ENCODE assay signal across 8 cellular contexts in the genomic region with DNA sequence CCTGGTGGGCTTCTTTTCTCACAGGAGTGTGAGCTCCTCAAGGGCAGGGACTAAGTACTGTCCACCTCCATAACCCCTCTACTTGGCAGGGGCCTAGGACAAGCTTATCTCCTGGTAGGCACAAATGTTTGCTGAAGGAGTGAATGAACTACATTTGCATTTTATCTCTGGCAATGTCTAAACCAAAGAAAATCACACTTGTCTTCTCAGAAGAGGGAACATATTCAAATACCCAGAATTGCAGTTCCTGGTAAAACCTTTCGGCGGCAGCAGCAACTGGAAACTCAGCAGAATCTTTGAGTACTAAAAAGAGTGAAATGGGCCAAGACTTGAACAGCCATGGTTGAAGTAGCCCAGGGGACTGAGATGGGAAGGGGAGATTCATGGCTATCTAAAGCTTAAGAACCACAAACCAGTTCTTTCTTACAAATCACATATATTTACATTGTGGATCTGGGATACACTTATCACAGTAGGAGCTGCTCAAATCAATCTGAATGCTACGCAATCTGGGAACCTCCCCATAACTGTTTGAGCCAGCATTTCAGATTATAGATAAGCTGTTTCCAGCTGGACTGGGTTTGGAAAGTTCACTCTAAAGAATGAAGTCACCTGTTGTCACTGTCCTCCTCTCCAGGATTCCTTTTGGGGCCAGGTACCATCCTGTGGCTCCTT. TPM values are rescaled to one million over a fixed set of nuclear protein-coding genes. Genes with fewer than 3 reads are reported as not detected.
DNase-seq lines count a peak whose midpoint lies in the region; ATAC-seq and TF ChIP-seq lines count a peak whose summit lies in the region.

No MANE protein-coding gene starts in this region.

- H3K27me3 ChIP-seq in GM06990 (replicated peaks; ENCODE audit: control insufficient read depth, insufficient read depth, low read length) (no peaks in the 10 kb centered on the region), body of pancreas (no peaks in the 10 kb centered on the region)
- no peaks in the 10 kb centered on the region for H3K27me3 ChIP-seq in naive thymus-derived CD4-positive, alpha-beta T cell (ENCODE audit: control insufficient read depth in 2 of 2, insufficient read depth in 2 of 2, low read length in 2 of 2)

- WGBS in body of pancreas, 2 donors, result 34 to 42% methylated on average over 3 of the region's 3 CpGs

- H3K27ac ChIP-seq in OCI-LY7 (ENCODE audit: low read depth, low read length, poor library complexity, severe bottlenecking), result no peak overlapping the region
- no peak overlapping the region for H3K27ac ChIP-seq in body of pancreas
- peak overlapping the region; percentile 24 for H3K27ac ChIP-seq in naive thymus-derived CD4-positive, alpha-beta T cell (ENCODE audit: low read depth, low read length)

- H3K9me3 Mint-ChIP-seq in naive thymus-derived CD4-positive, alpha-beta T cell, result no peaks in the 10 kb centered on the region

- TF ChIP-seq CTCF in GM06990 (IDR thresholded peaks at IDR 0.05; ENCODE audit: insufficient read depth, low read length, poor library complexity, severe bottlenecking) (peak; percentile 44), OCI-LY7 (conservative IDR thresholded peaks at IDR 0.05; ENCODE audit: low read length) (peak; percentile 74), body of pancreas (IDR thresholded peaks at IDR 0.05) (peak in 6 of 7 experiments; percentile 19 to 50 (median 41))

- peaks cover 6 to 57% (median 34%) of the 10 kb centered on the region in 5 donors for H3K36me3 Mint-ChIP-seq in naive thymus-derived CD4-positive, alpha-beta T cell

- H2AFZ ChIP-seq in OCI-LY7 (ENCODE audit: low read length), result no peak overlapping the region

- DNase-seq in GM06990 (ENCODE audit: extremely low read depth, insufficient read length) (no peak), OCI-LY7 (ENCODE audit: low spot score) (peak; percentile 21), body of pancreas (peak in 3 of 4 donors; percentile 22 to 46 (median 27)), NCI-H774 (lab: John Stamatoyannopoulos, UW) (no peak), NCI-H2081 treated with DMSO at 0.1 percent for 48 hours (lab: John Stamatoyannopoulos, UW) (no peak)
- DNase-seq in naive thymus-derived CD4-positive, alpha-beta T cell, result peak in 7 of 9 donors; percentile 7 to 39 (median 26)

- CTCF ChIA-PET in OCI-LY7 (lab: Charles Lee; ENCODE audit: unreplicated experiment), result interaction anchor here (0.6 kb wide), 1 partner anchor 20 kb away, joined by 3 read pairs; no protein-coding TSS in a partner anchor
- CTCF ChIA-PET in naive thymus-derived CD4-positive, alpha-beta T cell (lab: Charles Lee), result interaction anchor here (0.6 to 3.9 kb wide), 5 partner anchors 9 to 49 kb away, joined by 3 to 26 read pairs (median 3); a partner anchor contains a TSS

- no peaks in the 10 kb centered on the region for H3K27me3 Mint-ChIP-seq in naive thymus-derived CD4-positive, alpha-beta T cell

- H3K36me3 ChIP-seq in GM06990 (ENCODE audit: control insufficient read depth, insufficient read depth, low read length), result peaks cover 17% of the 10 kb centered on the region
- H3K36me3 ChIP-seq in OCI-LY7 (ENCODE audit: insufficient read depth, low read length), result peaks cover 83% of the 10 kb centered on the region
- H3K36me3 ChIP-seq in body of pancreas (replicated peaks in 1 of 2; ENCODE audit: insufficient read depth in 1 of 2, low read depth in 2 of 2), result peaks cover 0 to 8% of the 10 kb centered on the region in 2 donors
- peaks cover 0 to 72% (median 0%) of the 10 kb centered on the region in 3 experiments for H3K36me3 ChIP-seq in naive thymus-derived CD4-positive, alpha-beta T cell (ENCODE audit: control insufficient read depth in 2 of 3, insufficient read depth in 3 of 3, low read length in 3 of 3)

- H3K9me3 ChIP-seq in OCI-LY7 (ENCODE audit: low read length) (no peaks in the 10 kb centered on the region), body of pancreas (no peaks in the 10 kb centered on the region)
- no peaks in the 10 kb centered on the region for H3K9me3 ChIP-seq in naive thymus-derived CD4-positive, alpha-beta T cell (ENCODE audit: control insufficient read depth in 2 of 3, low read length in 3 of 3)

- peaks cover 16 to 40% (median 25%) of the 10 kb centered on the region in 7 donors for H3K4me1 Mint-ChIP-seq in naive thymus-derived CD4-positive, alpha-beta T cell

- BruUV-seq in OCI-LY7 (replicated peaks; lab: Mats Ljungman, UMichigan), result TSS peak; percentile 26

- intact Hi-C loops in OCI-LY7 (cut with micrococcal nuclease; ENCODE audit: unreplicated experiment), result no loop called here
- intact Hi-C loops in body of pancreas (cut with DNase I), result no loop called here
- intact Hi-C loops in naive thymus-derived CD4-positive, alpha-beta T cell (cut with micrococcal nuclease), result loop anchor here (1.0 kb wide), 2 partner anchors 27 to 43 kb away; a partner anchor contains a TSS

- H3K27ac Mint-ChIP-seq in naive thymus-derived CD4-positive, alpha-beta T cell, result peak overlapping the region in 7 of 9 donors; percentile 2 to 92 (median 54)

- no peak overlapping the region for H3K4me2 ChIP-seq in OCI-LY7 (ENCODE audit: low read length)

- no peak overlapping the region for H3K4me3 ChIP-seq in GM06990 (replicated peaks; ENCODE audit: low read depth, low read length)
- H3K4me3 ChIP-seq in OCI-LY7 (ENCODE audit: low read depth, low read length, poor library complexity, severe bottlenecking), result no peak overlapping the region
- no peak overlapping the region for H3K4me3 ChIP-seq in body of pancreas
- H3K4me3 ChIP-seq in naive thymus-derived CD4-positive, alpha-beta T cell (ENCODE audit: low read length), result no peak overlapping the region

- H3K9me2 ChIP-seq in OCI-LY7 (ENCODE audit: insufficient read depth, low read length), result no peaks in the 10 kb centered on the region

- no peaks in the 10 kb centered on the region for H3K4me1 ChIP-seq in OCI-LY7 (ENCODE audit: insufficient read depth, low read length, poor library complexity, severe bottlenecking)
- H3K4me1 ChIP-seq in body of pancreas, result peaks cover 13% of the 10 kb centered on the region
- H3K4me1 ChIP-seq in naive thymus-derived CD4-positive, alpha-beta T cell (ENCODE audit: control insufficient read depth in 2 of 2, insufficient read depth in 2 of 2, low read length in 2 of 2), result peaks cover 11 to 13% of the 10 kb centered on the region in 2 donors

- H3K79me2 ChIP-seq in OCI-LY7 (ENCODE audit: insufficient read depth, low read depth, low read length), result no peaks in the 10 kb centered on the region

- POLR2A ChIA-PET in OCI-LY7 (lab: Charles Lee), result no interaction called here
- POLR2A ChIA-PET in naive thymus-derived CD4-positive, alpha-beta T cell (lab: Charles Lee), result interaction anchor here (1.0 to 2.4 kb wide), 5 partner anchors 9 to 43 kb away, joined by 3 to 6 read pairs (median 3); a partner anchor contains a TSS

- H4K20me1 ChIP-seq in OCI-LY7 (ENCODE audit: insufficient read depth, low read length), result no peaks in the 10 kb centered on the region

- peak overlapping the region in 3 of 10 donors; percentile 6 to 86 (median 14) for H3K4me3 Mint-ChIP-seq in naive thymus-derived CD4-positive, alpha-beta T cell

- no peak for TF ChIP-seq POLR2A in body of pancreas (IDR thresholded peaks at IDR 0.05)

- peak; percentile 47 for ATAC-seq in body of pancreas
- ATAC-seq in naive thymus-derived CD4-positive, alpha-beta T cell, result no peak
- no peak for ATAC-seq in GM18907 (IDR thresholded peaks at IDR 0.05; ENCODE audit: unreplicated experiment)
- ATAC-seq in HG03354 (IDR thresholded peaks at IDR 0.05; ENCODE audit: poor library complexity, severe bottlenecking, unreplicated experiment), result no peak

RNA-seq across cellular contexts. Expression of a gene that starts 18.7 kb away (rescaled TPM):
- 12.5 and 16.5 TPM in 2 replicates for total RNA-seq in OCI-LY7 (2014; rRNA removed; shearing (Covaris generic))
- total RNA-seq in OCI-LY7 (2022) (38.5 and 39.2 TPM in 2 replicates), body of pancreas (1 to 10 TPM; 7.3 to 9.9 TPM)
- 10 to 100 TPM; 11.2 to 35.6 (median 15.7) TPM for total RNA-seq in naive thymus-derived CD4-positive, alpha-beta T cell
- 10 to 100 TPM; 14.3 to 20.7 TPM for polyA plus RNA-seq in naive thymus-derived CD4-positive, alpha-beta T cell

RNA-seq across cellular contexts. Expression of a gene that starts 27.7 kb away (rescaled TPM):
- total RNA-seq in OCI-LY7 (2014; rRNA removed; shearing (Covaris generic)), result 32.4 and 44.4 TPM in 2 replicates
- total RNA-seq in OCI-LY7 (2022) (69.4 and 71.1 TPM in 2 replicates), body of pancreas (10 to 100 TPM in 1 of 2 donors, 1 to 10 TPM in 1; 7.0 to 11.2 TPM)
- 10 to 100 TPM; 16.5 to 33.2 (median 21.5) TPM for total RNA-seq in naive thymus-derived CD4-positive, alpha-beta T cell
- 10 to 100 TPM; 41.1 to 51.5 TPM for polyA plus RNA-seq in naive thymus-derived CD4-positive, alpha-beta T cell

RNA-seq across cellular contexts. Expression of a gene that starts 42.2 kb away (rescaled TPM):
- total RNA-seq in OCI-LY7 (2014; rRNA removed; shearing (Covaris generic)), result 135 and 174 TPM in 2 replicates
- total RNA-seq in OCI-LY7 (2022) (91.2 and 101 TPM in 2 replicates), body of pancreas (10 to 100 TPM; 43.1 to 66.6 TPM)
- total RNA-seq in naive thymus-derived CD4-positive, alpha-beta T cell, result 100 to 1,000 TPM in 1 of 5 experiments, 10 to 100 TPM in 4; 32.3 to 100 (median 89.5) TPM
- 100 to 1,000 TPM; 232 to 325 TPM for polyA plus RNA-seq in naive thymus-derived CD4-positive, alpha-beta T cell

RNA-seq across cellular contexts. Expression of a gene that starts 49.9 kb away (rescaled TPM):
- 0.05 and 0.09 TPM in 2 replicates for total RNA-seq in OCI-LY7 (2014; rRNA removed; shearing (Covaris generic))
- total RNA-seq in OCI-LY7 (2022), result 0.31 and 0.38 TPM in 2 replicates
- total RNA-seq in body of pancreas, result 10 to 100 TPM; 19.8 to 21.8 TPM
- 1 to 10 TPM in 4 of 5 experiments, under 1 TPM in 1; 0.94 to 3.4 (median 1.4) TPM for total RNA-seq in naive thymus-derived CD4-positive, alpha-beta T cell
- under 1 TPM; 0.13 to 0.22 TPM for polyA plus RNA-seq in naive thymus-derived CD4-positive, alpha-beta T cell

Comparison
In these comparisons a context has a peak if more than half of its experiments do, and no peak if none do; other contexts are left out.
1. DNase-seq: peak in OCI-LY7 (single experiment), body of pancreas (3 of 4) and naive thymus-derived CD4-positive, alpha-beta T cell (7 of 9); none in GM06990 (single experiment), NCI-H774 (single experiment) and NCI-H2081 treated with DMSO at 0.1 percent for 48 hours (single experiment).
2. intact Hi-C loops: an anchor here in naive thymus-derived CD4-positive, alpha-beta T cell (1.0 kb wide); none called in OCI-LY7 and body of pancreas.
3. Peak in every context shown above with its lines, with median percentiles within 50 percentile points of each other: CTCF ChIP-seq.